In genomic region chr11:19659529-19659928, GRCh38 we compare ENCODE assay signal across 14 cellular contexts. TPM values are rescaled to one million over a fixed set of nuclear protein-coding genes. Genes with fewer than 3 reads are reported as not detected.
DNase-seq lines count a peak whose midpoint lies in the region; ATAC-seq, FAIRE-seq and TF ChIP-seq lines count a peak whose summit lies in the region.
"Had no signal": no experiment of that assay in that cellular context is flagged by ENCODE, and none has a peak within 500 bp of the region (broad histone marks: within the 10 kb centered on the region; RNA-seq: fewer than 3 reads in every experiment).

No MANE protein-coding gene starts in this region.

- FAIRE-seq in HTR-8/SVneo (lab: Jason Lieb, UNC), result no peak

- no peak for TF ChIP-seq POLR2A in sigmoid colon (IDR thresholded peaks at IDR 0.05)

- H3K9me3 ChIP-seq in PC-3 (ENCODE audit: low read length) (no peaks in the 10 kb centered on the region), sigmoid colon (no peaks in the 10 kb centered on the region)
- H3K9me3 ChIP-seq: Peyer's patch had no signal

- no peaks in the 10 kb centered on the region for H3K79me2 ChIP-seq in PC-3 (ENCODE audit: low read length)

- TF ChIP-seq EP300 in sigmoid colon (IDR thresholded peaks at IDR 0.05), result no peak

- 0 out of 2 replicates have a peak overlapping the region, but pooled peaks have one; percentile 20 for H3K4me2 ChIP-seq in PC-3 (ENCODE audit: low read length)

- CTCF ChIA-PET in PC-3 (lab: Charles Lee), result interaction anchor here (0.9 kb wide), 1 partner anchor 9 kb away, joined by 8 read pairs; no protein-coding TSS in a partner anchor

- no peaks in the 10 kb centered on the region for H3K27me3 ChIP-seq in PC-3 (ENCODE audit: low read length)
- H3K27me3 ChIP-seq in sigmoid colon, result no peaks in the 10 kb centered on the region
- H3K27me3 ChIP-seq: Peyer's patch had no signal

- H3F3A ChIP-seq in PC-3 (ENCODE audit: low read length, unreplicated experiment), result no peaks in the 10 kb centered on the region

- H4K20me1 ChIP-seq in PC-3 (ENCODE audit: low read length), result no peaks in the 10 kb centered on the region

- no TSS peak for BruUV-seq in PC-3 (replicated peaks; lab: Mats Ljungman, UMichigan)

- no peak for TF ChIP-seq CTCF in PC-3 (conservative IDR thresholded peaks at IDR 0.05; ENCODE audit: low read depth, low read length)
- TF ChIP-seq CTCF in sigmoid colon (IDR thresholded peaks at IDR 0.05), result no peak

- peaks cover 20% of the 10 kb centered on the region for H3K4me1 ChIP-seq in PC-3 (ENCODE audit: insufficient read depth, low read length)
- peaks cover 0 to 20% (median 15%) of the 10 kb centered on the region in 4 donors for H3K4me1 ChIP-seq in sigmoid colon

- DNase-seq in ELR (ENCODE audit: low read depth), result peak; percentile 21
- no peak for DNase-seq in PC-3
- no peak for DNase-seq in epithelial cell of prostate (ENCODE audit: low read depth, low spot score)
- DNase-seq in sigmoid colon, result no peak
- DNase-seq in dermis blood vessel endothelial cell, result no peak
- no peak for DNase-seq in HTR-8/SVneo (ENCODE audit: insufficient read length, low spot score)
- no peak for DNase-seq in left colon
- DNase-seq: NCI-H1092, SHP77 treated with DMSO at 0.1 percent for 48 hours had no signal

- H3K36me3 ChIP-seq in PC-3 (ENCODE audit: low read depth, low read length) (no peaks in the 10 kb centered on the region), sigmoid colon (no peaks in the 10 kb centered on the region)
- H3K36me3 ChIP-seq: Peyer's patch had no signal

- H3K4me3 ChIP-seq in PC-3 (ENCODE audit: low read length), result no peak overlapping the region
- no peak overlapping the region for H3K4me3 ChIP-seq in sigmoid colon
- H3K4me3 ChIP-seq: GM23248, K562, Peyer's patch had no signal

- POLR2A ChIA-PET in PC-3 (lab: Charles Lee; ENCODE audit: unreplicated experiment), result no interaction called here

- no peak for ATAC-seq in PC-3
- no peak for ATAC-seq in left colon
- ATAC-seq in GM21526 (IDR thresholded peaks at IDR 0.05; ENCODE audit: low FRiP score, unreplicated experiment), result no peak

- no peak overlapping the region for H3K9ac ChIP-seq in PC-3 (ENCODE audit: low read length)
- H3K9ac ChIP-seq: GM23248 had no signal

- no peak overlapping the region for H2AFZ ChIP-seq in PC-3 (ENCODE audit: low read length)
- H2AFZ ChIP-seq: GM23248 had no signal

- peak overlapping the region; percentile 51 for H3K27ac ChIP-seq in PC-3 (ENCODE audit: low read length)
- peak overlapping the region; percentile 50 for H3K27ac ChIP-seq in epithelial cell of prostate
- peak overlapping the region; percentile 51 to 81 (median 76) for H3K27ac ChIP-seq in sigmoid colon
- H3K27ac ChIP-seq: GM23248, HL-60 had no signal

- H3K9me2 ChIP-seq in PC-3 (replicated peaks; ENCODE audit: low read length), result no peaks in the 10 kb centered on the region

- intact Hi-C loops in PC-3 (cut with micrococcal nuclease) (no loop called here), sigmoid colon (cut with DNase I) (no loop called here), left colon (cut with DNase I, micrococcal nuclease) (no loop called here)

RNA-seq across cellular contexts. Expression of gene NAV2, which starts 53.1 kb away (rescaled TPM):
- total RNA-seq in PC-3 (2014; rRNA removed) (10.4 and 14.9 TPM in 2 replicates), sigmoid colon (10 to 100 TPM; 22.1 to 62.6 (median 38.2) TPM), dermis blood vessel endothelial cell (6.8 and 10.0 TPM in 2 replicates), left colon (10 to 100 TPM; 16.1 to 21.7 TPM)
- 1 to 10 TPM; 1.2 to 9.6 (median 2.3) TPM for polyA plus RNA-seq in sigmoid colon
